8 cellular contexts compared by ENCODE assay signal in genomic region chr21:41419921-41420862, GRCh38. TPM values are rescaled to one million over a fixed set of nuclear protein-coding genes. Genes with fewer than 3 reads are reported as not detected.
DNase-seq lines count a peak whose midpoint lies in the region; ATAC-seq, FAIRE-seq and TF ChIP-seq lines count a peak whose summit lies in the region.

No MANE protein-coding gene starts in this region.

- intact Hi-C loops in activated naive CD4-positive, alpha-beta T cell treated with anti-CD3 and anti-CD28 coated beads for 36 hours (cut with micrococcal nuclease), result no loop called here

- CTCF ChIA-PET in BJ (lab: Yijun Ruan, JAX), result no interaction called here
- CTCF ChIA-PET in activated naive CD4-positive, alpha-beta T cell treated with anti-CD3 and anti-CD28 coated beads for 36 hours (lab: Charles Lee), result interaction anchor here (1.0 kb wide), 1 partner anchor 137 kb away, joined by 3 read pairs; no protein-coding TSS in a partner anchor

- H3K27ac Mint-ChIP-seq in activated naive CD4-positive, alpha-beta T cell treated with anti-CD3 and anti-CD28 coated beads for 36 hours, result peak overlapping the region; percentile 59
- H3K27ac Mint-ChIP-seq in neural crest cell (ENCODE audit: unreplicated experiment), result peak overlapping the region; percentile 97

- no peaks in the 10 kb centered on the region for H3K27me3 ChIP-seq in BJ (ENCODE audit: control insufficient read depth, insufficient read depth, low read length)
- peaks cover 15% of the 10 kb centered on the region for H3K27me3 ChIP-seq in HUES48 (ENCODE audit: control insufficient read depth, insufficient read depth, low read length)
- H3K27me3 ChIP-seq in RWPE2 (ENCODE audit: insufficient read depth, poor library complexity, severe bottlenecking), result no peaks in the 10 kb centered on the region

- H3K4me3 ChIP-seq in BJ (ENCODE audit: low read depth, low read length), result peak overlapping the region; percentile 68
- peak overlapping the region; percentile 72 for H3K4me3 ChIP-seq in HUES48 (ENCODE audit: low read depth, low read length)
- peak overlapping the region; percentile 40 for H3K4me3 ChIP-seq in RWPE2 (ENCODE audit: severe bottlenecking)

- POLR2A ChIA-PET in BJ (lab: Charles Lee), result no interaction called here

- no peak for TF ChIP-seq CTCF in BJ (IDR thresholded peaks at IDR 0.05; ENCODE audit: insufficient read depth, low read depth, low read length)
- no peak for TF ChIP-seq CTCF in RWPE2 (IDR thresholded peaks at IDR 0.05; ENCODE audit: poor library complexity, severe bottlenecking)
- no peak for TF ChIP-seq CTCF in neural crest cell (conservative IDR thresholded peaks at IDR 0.05)

- H3K4me1 ChIP-seq in HUES48 (ENCODE audit: control insufficient read depth, insufficient read depth, low read length) (peaks cover 19% of the 10 kb centered on the region), RWPE2 (ENCODE audit: insufficient read depth, poor library complexity, severe bottlenecking) (peaks cover 9% of the 10 kb centered on the region)

- DNase-seq in BJ (ENCODE audit: low read depth) (peak; percentile 56), RWPE2 (ENCODE audit: low spot score) (no peak), frontal cortex (ENCODE audit: low spot score in 2 of 2) (peak; percentile 60 to 77), neural crest cell (ENCODE audit: low read depth, low spot score) (peak; percentile 45)
- DNase-seq in activated naive CD4-positive, alpha-beta T cell treated with anti-CD3 and anti-CD28 coated beads for 36 hours, result peak; percentile 63

- ATAC-seq in GM19351 (IDR thresholded peaks at IDR 0.05; ENCODE audit: unreplicated experiment) (peak; percentile 77), RWPE2 (ENCODE audit: low read depth) (peak; percentile 82)

- H3K36me3 ChIP-seq in BJ (ENCODE audit: control insufficient read depth, insufficient read depth, low read length) (no peaks in the 10 kb centered on the region), HUES48 (ENCODE audit: control insufficient read depth, insufficient read depth, low read length) (no peaks in the 10 kb centered on the region), RWPE2 (ENCODE audit: low read depth) (no peaks in the 10 kb centered on the region)

- H3K9me3 ChIP-seq in HUES48 (ENCODE audit: control insufficient read depth, insufficient read depth, low read length) (no peaks in the 10 kb centered on the region), RWPE2 (ENCODE audit: severe bottlenecking) (no peaks in the 10 kb centered on the region)

- no peak for FAIRE-seq in frontal cortex (lab: Jason Lieb, UNC)

- H3K4me1 Mint-ChIP-seq in activated naive CD4-positive, alpha-beta T cell treated with anti-CD3 and anti-CD28 coated beads for 36 hours (ENCODE audit: low read depth), result peaks cover 30% of the 10 kb centered on the region
- peaks cover 13% of the 10 kb centered on the region for H3K4me1 Mint-ChIP-seq in neural crest cell

- H3K9me3 Mint-ChIP-seq in activated naive CD4-positive, alpha-beta T cell treated with anti-CD3 and anti-CD28 coated beads for 36 hours, result no peaks in the 10 kb centered on the region
- peaks cover 7% of the 10 kb centered on the region for H3K9me3 Mint-ChIP-seq in neural crest cell

- H3K27me3 Mint-ChIP-seq in activated naive CD4-positive, alpha-beta T cell treated with anti-CD3 and anti-CD28 coated beads for 36 hours (ENCODE audit: low read depth), result no peaks in the 10 kb centered on the region
- peaks cover 10% of the 10 kb centered on the region for H3K27me3 Mint-ChIP-seq in neural crest cell (ENCODE audit: low read depth)

- peak overlapping the region; percentile 74 for H3K4me3 Mint-ChIP-seq in activated naive CD4-positive, alpha-beta T cell treated with anti-CD3 and anti-CD28 coated beads for 36 hours
- peak overlapping the region; percentile 83 for H3K4me3 Mint-ChIP-seq in neural crest cell

- no peak overlapping the region for H3K27ac ChIP-seq in HUES48 (ENCODE audit: low read depth, low read length)
- peak overlapping the region; percentile 52 for H3K27ac ChIP-seq in RWPE2 (ENCODE audit: poor library complexity, severe bottlenecking)
- peak overlapping the region; percentile 65 for H3K27ac ChIP-seq in temporal lobe (ENCODE audit: low read depth, low read length)

- H3K36me3 Mint-ChIP-seq in activated naive CD4-positive, alpha-beta T cell treated with anti-CD3 and anti-CD28 coated beads for 36 hours (ENCODE audit: low read depth), result no peaks in the 10 kb centered on the region
- H3K36me3 Mint-ChIP-seq in neural crest cell (ENCODE audit: low read depth), result no peaks in the 10 kb centered on the region

- peak overlapping the region; percentile 39 for H3K9ac ChIP-seq in HUES48 (ENCODE audit: low read depth, low read length)

RNA-seq across cellular contexts. Expression of gene MX1, which starts 5.8 kb away (rescaled TPM):
- polyA plus RNA-seq in BJ (2011; rRNA removed), result 5.9 and 7.2 TPM in 2 replicates
- polyA minus RNA-seq in BJ (2011; rRNA and poly(A)+ RNA removed), result 6.2 and 7.6 TPM in 2 replicates
- 100 to 1,000 TPM; 138 to 145 TPM for total RNA-seq in activated naive CD4-positive, alpha-beta T cell treated with anti-CD3 and anti-CD28 coated beads for 36 hours
- 5.7 TPM for total RNA-seq in frontal cortex
- 2.4 and 3.3 TPM in 2 replicates for total RNA-seq in neural crest cell
- 3.9 TPM for total RNA-seq in temporal lobe

RNA-seq across cellular contexts. Expression of gene MX2, which starts 58.4 kb away (rescaled TPM):
- 4.1 and 5.1 TPM in 2 replicates for polyA plus RNA-seq in BJ (2011; rRNA removed)
- 2.3 and 2.4 TPM in 2 replicates for polyA minus RNA-seq in BJ (2011; rRNA and poly(A)+ RNA removed)
- total RNA-seq in activated naive CD4-positive, alpha-beta T cell treated with anti-CD3 and anti-CD28 coated beads for 36 hours, result 10 to 100 TPM; 32.5 to 33.4 TPM
- total RNA-seq in frontal cortex, result 0.41 TPM
- total RNA-seq in neural crest cell, result not detected in 2 replicates
- total RNA-seq in temporal lobe, result 0.98 TPM

Comparison
In these comparisons a context has a peak if more than half of its experiments do, and no peak if none do; other contexts are left out.
1. RNA of gene MX1, which starts 5.8 kb away (total RNA-seq): 138 to 145 TPM in activated naive CD4-positive, alpha-beta T cell treated with anti-CD3 and anti-CD28 coated beads for 36 hours; 5.7 TPM in frontal cortex (single experiment), 3.9 TPM in temporal lobe (single experiment) and 2.4 to 3.3 TPM in neural crest cell; every median in the first group is over 10 times any median in the second.
2. RNA of gene MX2, which starts 58.4 kb away (total RNA-seq): 32.5 to 33.4 TPM in activated naive CD4-positive, alpha-beta T cell treated with anti-CD3 and anti-CD28 coated beads for 36 hours; 0.98 TPM in temporal lobe (single experiment), 0.41 TPM in frontal cortex (single experiment) and not detected in neural crest cell; every median in the first group is over 10 times any median in the second.
3. Peak in every context shown above with its lines, with median percentiles within 50 percentile points of each other: H3K4me3 ChIP-seq.